ENCODE assay signal across 13 cellular contexts in the genomic region with DNA sequence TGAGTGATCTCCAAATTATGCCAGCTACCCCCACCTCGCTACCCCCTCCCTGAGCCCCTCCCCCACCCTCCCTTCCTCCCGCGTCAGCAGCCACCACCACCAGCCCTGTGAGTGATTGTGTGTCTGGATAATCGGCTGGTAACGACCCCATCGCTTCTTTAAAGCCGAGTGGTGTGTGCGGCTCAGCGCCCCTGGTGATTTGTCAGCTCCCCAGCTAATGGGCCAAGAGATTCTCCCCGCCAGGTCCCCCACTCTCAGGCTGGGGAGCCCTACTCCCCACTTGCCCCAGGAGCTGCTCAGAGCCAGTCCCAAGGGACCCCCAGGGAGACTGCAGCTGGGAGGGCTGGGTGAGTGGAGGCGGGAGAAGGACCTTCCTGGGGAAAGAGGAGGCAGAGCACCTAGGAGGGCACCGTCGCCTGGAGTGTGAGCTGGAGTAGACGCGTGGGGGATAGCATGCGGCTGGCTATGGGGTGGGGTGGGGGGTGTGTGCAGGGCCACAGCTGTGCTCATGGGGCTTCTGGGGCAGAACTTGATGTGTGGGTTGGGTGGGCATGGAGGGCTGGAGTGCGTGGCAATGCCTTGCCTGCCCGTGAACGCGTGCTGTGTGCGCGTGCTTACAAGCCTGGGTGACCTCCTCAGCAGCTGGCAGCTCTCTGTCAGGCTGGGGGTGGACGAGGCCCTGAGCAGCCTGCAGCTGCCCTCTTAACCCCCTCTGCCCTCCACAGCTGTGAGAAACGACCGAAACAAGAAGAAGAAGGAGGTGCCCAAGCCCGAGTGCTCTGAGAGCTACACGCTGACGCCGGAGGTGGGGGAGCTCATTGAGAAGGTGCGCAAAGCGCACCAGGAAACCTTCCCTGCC. TPM values are rescaled to one million over a fixed set of nuclear protein-coding genes. Genes with fewer than 3 reads are reported as not detected.
DNase-seq lines count a peak whose midpoint lies in the region; ATAC-seq and TF ChIP-seq lines count a peak whose summit lies in the region.
"Had no signal": no experiment of that assay in that cellular context is flagged by ENCODE, and none has a peak within 500 bp of the region (broad histone marks: within the 10 kb centered on the region; RNA-seq: fewer than 3 reads in every experiment).

No MANE protein-coding gene starts in this region.

- no peaks in the 10 kb centered on the region for H3K9me3 ChIP-seq in esophagus muscularis mucosa
- no peaks in the 10 kb centered on the region for H3K9me3 ChIP-seq in psoas muscle
- H3K9me3 ChIP-seq: thyroid gland had no signal

- no peak overlapping the region for H3K4me3 ChIP-seq in esophagus muscularis mucosa
- H3K4me3 ChIP-seq in psoas muscle = no peak overlapping the region
- H3K4me3 ChIP-seq: thyroid gland had no signal

- TF ChIP-seq EP300 in esophagus muscularis mucosa (IDR thresholded peaks at IDR 0.05) = no peak

- TF ChIP-seq POLR2A in esophagus muscularis mucosa (IDR thresholded peaks at IDR 0.05; ENCODE audit: low read depth) (no peak), erythroblast (IDR thresholded peaks at IDR 0.05; ENCODE audit: low read length) (no peak)

- H3K36me3 ChIP-seq in esophagus muscularis mucosa (peaks cover 25 to 79% (median 79%) of the 10 kb centered on the region in 4 donors), psoas muscle (ENCODE audit: insufficient read depth in 1 of 2, low read depth in 1 of 2) (peaks cover 7 to 76% of the 10 kb centered on the region in 2 donors)

- H3K4me1 ChIP-seq in esophagus muscularis mucosa (peaks cover 66 to 94% (median 90%) of the 10 kb centered on the region in 4 donors), psoas muscle (peaks cover 47% of the 10 kb centered on the region)

- WGBS in esophagus muscularis mucosa = 82% methylated on average over 25 of the region's 31 CpGs
- 61 to 80% (median 64%) methylated on average over 29 to 31 of the region's 31 CpGs for WGBS in psoas muscle, 3 donors

- TF ChIP-seq CTCF in esophagus muscularis mucosa (IDR thresholded peaks at IDR 0.05) (no peak), psoas muscle (IDR thresholded peaks at IDR 0.05) (no peak)

- intact Hi-C loops in esophagus muscularis mucosa (cut with DNase I) (no loop called here), psoas muscle (cut with DNase I) (loop anchor here in 1 of 2 donors (2.0 to 10.0 kb wide), 2 partner anchors 41 to 157 kb away; no protein-coding TSS in a partner anchor)

- DNase-seq in DMS79 treated with DMSO at 0.1 percent for 48 hours (lab: John Stamatoyannopoulos, UW) = peak; percentile 7
- no peak for DNase-seq in DMS79 (lab: John Stamatoyannopoulos, UW)
- peak; percentile 74 for DNase-seq in NCI-H510A (lab: John Stamatoyannopoulos, UW)
- no peak for DNase-seq in esophagus muscularis mucosa (ENCODE audit: extremely low spot score)
- DNase-seq in psoas muscle = peak in 1 of 2 donors; percentile 48
- no peak for DNase-seq in NCI-H1930 (lab: John Stamatoyannopoulos, UW)
- no peak for DNase-seq in erythroblast (lab: John Stamatoyannopoulos, UW)
- DNase-seq: activated T-cell treated with anti-CD3 and anti-CD28 coated beads, Interleukin-2, amount 50 U/mL, for 4 hours; foreskin keratinocyte; NCI-H526 treated with DMSO at 0.1 percent for 48 hours; thyroid gland had no signal

- H3K27me3 ChIP-seq in esophagus muscularis mucosa = no peaks in the 10 kb centered on the region
- no peaks in the 10 kb centered on the region for H3K27me3 ChIP-seq in psoas muscle (ENCODE audit: insufficient read depth in 3 of 3, low read length in 2 of 3)
- H3K27me3 ChIP-seq: foreskin keratinocyte, thyroid gland had no signal

- ATAC-seq in psoas muscle (no peak), GM21619 (IDR thresholded peaks at IDR 0.05; ENCODE audit: unreplicated experiment) (no peak)
- ATAC-seq: activated T-cell treated with anti-CD3 and anti-CD28 coated beads, Interleukin-2, amount 50 U/mL, for 4 hours; foreskin keratinocyte had no signal

- peak overlapping the region; percentile 44 to 98 (median 96) for H3K27ac ChIP-seq in esophagus muscularis mucosa (replicated peaks in 1 of 4)
- H3K27ac ChIP-seq in psoas muscle = peak overlapping the region; percentile 7
- H3K27ac ChIP-seq: thyroid gland had no signal

RNA-seq across cellular contexts. Expression of gene GJD3, which starts 13.1 kb away (rescaled TPM):
- total RNA-seq in esophagus muscularis mucosa = under 1 TPM in 2 of 4 donors, not detected in 2; 0.40 to 0.50 TPM
- total RNA-seq in psoas muscle = 1 to 10 TPM in 2 of 4 donors, under 1 TPM in 2; 0.34 to 1.4 (median 0.82) TPM
- polyA plus RNA-seq in psoas muscle = under 1 TPM in 2 of 3 donors, not detected in 1; 0.17 to 0.25 TPM
- total RNA-seq: A172; activated T-cell treated with anti-CD3 and anti-CD28 coated beads, Interleukin-2, amount 50 U/mL, for 4 hours; foreskin keratinocyte had no signal
- polyA plus RNA-seq: foreskin keratinocyte had no signal

RNA-seq across cellular contexts. Expression of gene RARA, which starts 42.4 kb away (rescaled TPM):
- 10 to 100 TPM; 26.2 to 53.5 (median 52.2) TPM for total RNA-seq in esophagus muscularis mucosa
- total RNA-seq in psoas muscle = 10 to 100 TPM; 15.0 to 51.1 (median 44.6) TPM
- 10 to 100 TPM; 15.0 to 76.9 (median 18.6) TPM for polyA plus RNA-seq in psoas muscle

Comparison
In these comparisons a context has a peak if more than half of its experiments do, and no peak if none do; other contexts are left out.
1. DNase-seq: peak in DMS79 treated with DMSO at 0.1 percent for 48 hours (single experiment) and NCI-H510A (single experiment); none in DMS79 (single experiment), esophagus muscularis mucosa (single experiment), NCI-H1930 (0 of 2) and erythroblast (0 of 2).